Comparison of ENCODE assay signal across 8 cellular contexts in genomic region chr11:124798991-124799383, GRCh38. TPM values are rescaled to one million over a fixed set of nuclear protein-coding genes. Genes with fewer than 3 reads are reported as not detected.
DNase-seq lines count a peak whose midpoint lies in the region; ATAC-seq and FAIRE-seq lines count a peak whose summit lies in the region.

No MANE protein-coding gene starts in this region.

- H3K27ac ChIP-seq in duodenal mucosa (ENCODE audit: low read depth, low read length): no peak overlapping the region

- peak overlapping the region; percentile 89 for H3K4me3 Mint-ChIP-seq in stimulated activated naive CD8-positive, alpha-beta T cell treated with anti-CD3 and anti-CD28 coated beads, Interleukin-15, Interleukin-2, amounts not matched to agents 100 ng/mL and 50 ng/mL, for 24 hours
- peak overlapping the region; percentile 93 for H3K4me3 Mint-ChIP-seq in natural killer cell treated with Interleukin-12 subunit alpha and Interleukin-12 subunit beta and Interleukin-15 and Interleukin-18, amount 100 ng/mL, for 72 hours

- H3K9ac ChIP-seq in duodenal mucosa (ENCODE audit: low read depth in 1 of 2, low read length in 2 of 2): peak overlapping the region; percentile 77 to 78

- no peaks in the 10 kb centered on the region for H3K36me3 ChIP-seq in duodenal mucosa (ENCODE audit: control insufficient read depth in 1 of 2, insufficient read depth in 2 of 2, low read length in 2 of 2)

- H3K27me3 Mint-ChIP-seq in stimulated activated naive CD8-positive, alpha-beta T cell treated with anti-CD3 and anti-CD28 coated beads, Interleukin-15, Interleukin-2, amounts not matched to agents 100 ng/mL and 50 ng/mL, for 24 hours: no peaks in the 10 kb centered on the region
- no peaks in the 10 kb centered on the region for H3K27me3 Mint-ChIP-seq in natural killer cell treated with Interleukin-12 subunit alpha and Interleukin-12 subunit beta and Interleukin-15 and Interleukin-18, amount 100 ng/mL, for 72 hours

- no peaks in the 10 kb centered on the region for H3K27me3 ChIP-seq in duodenal mucosa (ENCODE audit: control insufficient read depth in 1 of 2, insufficient read depth in 2 of 2, low read length in 2 of 2)

- no peaks in the 10 kb centered on the region for H3K9me3 Mint-ChIP-seq in stimulated activated naive CD8-positive, alpha-beta T cell treated with anti-CD3 and anti-CD28 coated beads, Interleukin-15, Interleukin-2, amounts not matched to agents 100 ng/mL and 50 ng/mL, for 24 hours
- no peaks in the 10 kb centered on the region for H3K9me3 Mint-ChIP-seq in natural killer cell treated with Interleukin-12 subunit alpha and Interleukin-12 subunit beta and Interleukin-15 and Interleukin-18, amount 100 ng/mL, for 72 hours

- no peak for FAIRE-seq in RCC 7860 (lab: Jason Lieb, UNC)

- H3K9me3 ChIP-seq in duodenal mucosa (ENCODE audit: control insufficient read depth in 1 of 2, low read length in 2 of 2): no peaks in the 10 kb centered on the region

- H3K4me3 ChIP-seq in duodenal mucosa (ENCODE audit: low read depth in 1 of 2, low read length in 2 of 2): peak overlapping the region; percentile 92 to 93

- no peak for ATAC-seq in stimulated activated naive CD8-positive, alpha-beta T cell treated with anti-CD3 and anti-CD28 coated beads, Interleukin-15, Interleukin-2, amounts not matched to agents 100 U/mL and 50 U/mL, for 24 hours
- peak; percentile 14 for ATAC-seq in HG02798 (IDR thresholded peaks at IDR 0.05; ENCODE audit: poor library complexity, unreplicated experiment)
- ATAC-seq in natural killer cell treated with Interleukin-12 subunit alpha and Interleukin-12 subunit beta and Interleukin-15 and Interleukin-18, amount 100 ng/mL, for 72 hours: no peak

- H3K36me3 Mint-ChIP-seq in stimulated activated naive CD8-positive, alpha-beta T cell treated with anti-CD3 and anti-CD28 coated beads, Interleukin-15, Interleukin-2, amounts not matched to agents 100 ng/mL and 50 ng/mL, for 24 hours (ENCODE audit: low read depth): no peaks in the 10 kb centered on the region
- H3K36me3 Mint-ChIP-seq in natural killer cell treated with Interleukin-12 subunit alpha and Interleukin-12 subunit beta and Interleukin-15 and Interleukin-18, amount 100 ng/mL, for 72 hours: no peaks in the 10 kb centered on the region

- no peak for DNase-seq in stimulated activated naive CD8-positive, alpha-beta T cell treated with anti-CD3 and anti-CD28 coated beads, Interleukin-15, Interleukin-2, amounts not matched to agents 100 U/mL and 50 U/mL, for 24 hours
- DNase-seq in RCC 7860 (ENCODE audit: low spot score) (peak; percentile 45), germinal center (ENCODE audit: low spot score) (no peak), NCI-H2029 (lab: John Stamatoyannopoulos, UW) (no peak)
- no peak for DNase-seq in natural killer cell treated with Interleukin-12 subunit alpha and Interleukin-12 subunit beta and Interleukin-15 and Interleukin-18, amount 100 ng/mL, for 72 hours (ENCODE audit: low spot score)

- peak overlapping the region; percentile 74 for H3K27ac Mint-ChIP-seq in stimulated activated naive CD8-positive, alpha-beta T cell treated with anti-CD3 and anti-CD28 coated beads, Interleukin-15, Interleukin-2, amounts not matched to agents 100 ng/mL and 50 ng/mL, for 24 hours
- peak overlapping the region; percentile 76 to 91 for H3K27ac Mint-ChIP-seq in natural killer cell treated with Interleukin-12 subunit alpha and Interleukin-12 subunit beta and Interleukin-15 and Interleukin-18, amount 100 ng/mL, for 72 hours

- H3K4me1 Mint-ChIP-seq in stimulated activated naive CD8-positive, alpha-beta T cell treated with anti-CD3 and anti-CD28 coated beads, Interleukin-15, Interleukin-2, amounts not matched to agents 100 ng/mL and 50 ng/mL, for 24 hours (ENCODE audit: low read depth): peaks cover 41% of the 10 kb centered on the region
- peaks cover 17 to 23% of the 10 kb centered on the region in 2 donors for H3K4me1 Mint-ChIP-seq in natural killer cell treated with Interleukin-12 subunit alpha and Interleukin-12 subunit beta and Interleukin-15 and Interleukin-18, amount 100 ng/mL, for 72 hours (ENCODE audit: low read depth in 2 of 2)

- peaks cover 13 to 19% of the 10 kb centered on the region in 2 donors for H3K4me1 ChIP-seq in duodenal mucosa (ENCODE audit: control insufficient read depth in 1 of 2, insufficient read depth in 2 of 2, low read length in 2 of 2)

RNA-seq across cellular contexts. Expression of gene MSANTD2, which starts 1.2 kb away (rescaled TPM):
- 10 to 100 TPM; 10.5 to 20.4 TPM for total RNA-seq in natural killer cell treated with Interleukin-12 subunit alpha and Interleukin-12 subunit beta and Interleukin-15 and Interleukin-18, amount 100 ng/mL, for 72 hours

RNA-seq across cellular contexts. Expression of gene ESAM, which starts 36.9 kb away (rescaled TPM):
- 1 to 10 TPM in 1 of 2 donors, under 1 TPM in 1; 0.17 to 1.4 TPM for total RNA-seq in natural killer cell treated with Interleukin-12 subunit alpha and Interleukin-12 subunit beta and Interleukin-15 and Interleukin-18, amount 100 ng/mL, for 72 hours

RNA-seq across cellular contexts. Expression of gene VSIG2, which starts 46.9 kb away (rescaled TPM):
- not detected for total RNA-seq in natural killer cell treated with Interleukin-12 subunit alpha and Interleukin-12 subunit beta and Interleukin-15 and Interleukin-18, amount 100 ng/mL, for 72 hours

RNA-seq across cellular contexts. Expression of gene NRGN, which starts 59.2 kb away (rescaled TPM):
- 1 to 10 TPM in 1 of 2 donors, under 1 TPM in 1; 0.57 to 5.4 TPM for total RNA-seq in natural killer cell treated with Interleukin-12 subunit alpha and Interleukin-12 subunit beta and Interleukin-15 and Interleukin-18, amount 100 ng/mL, for 72 hours
